8 cellular contexts compared by ENCODE assay signal in the genomic region with DNA sequence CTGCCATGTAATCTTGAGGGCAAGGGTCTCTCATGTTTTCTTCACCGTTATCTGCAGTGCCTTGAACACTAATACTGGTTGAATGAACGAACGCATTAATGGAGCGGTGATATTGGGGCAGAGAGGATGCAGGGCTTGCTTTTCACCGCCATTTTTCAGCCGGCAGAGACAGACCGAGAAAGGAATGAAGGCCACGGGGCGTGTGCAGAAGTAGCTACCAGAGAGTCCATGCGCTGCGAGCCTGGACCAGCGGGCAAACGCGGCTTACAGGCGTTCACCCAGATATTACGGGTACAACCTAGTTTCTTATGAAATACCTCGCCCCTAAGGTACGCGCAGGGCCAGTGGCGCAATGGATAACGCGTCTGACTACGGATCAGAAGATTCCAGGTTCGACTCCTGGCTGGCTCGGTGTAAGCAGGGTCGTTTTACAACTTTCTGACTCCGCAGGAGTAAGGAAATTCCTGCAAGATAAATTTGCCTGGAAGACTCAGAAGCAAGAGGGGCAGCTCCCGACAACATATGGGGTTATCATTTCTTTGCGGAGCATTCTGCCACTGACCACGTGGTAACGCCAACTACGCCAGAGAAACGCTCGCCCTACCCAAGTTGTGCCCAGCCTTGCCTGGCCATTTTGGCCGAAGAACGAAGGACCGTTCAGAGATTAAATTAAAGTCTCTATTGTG. TPM values are rescaled to one million over a fixed set of nuclear protein-coding genes. Genes with fewer than 3 reads are reported as not detected.
A peak's percentile ranks its signal among the peaks of the same experiment; 100 is the strongest.
DNase-seq lines count a peak whose midpoint lies in the region; ATAC-seq and TF ChIP-seq lines count a peak whose summit lies in the region.

No MANE protein-coding gene starts in this region.

- ATAC-seq in GM19438 (IDR thresholded peaks at IDR 0.05; ENCODE audit: low read depth, unreplicated experiment) (peak; percentile 38), HG03565 (IDR thresholded peaks at IDR 0.05; ENCODE audit: unreplicated experiment) (peak; percentile 31), lung (ENCODE audit: insufficient read depth, low FRiP score) (peak; percentile 76)

- peaks cover 2% of the 10 kb centered on the region for H3K27me3 Mint-ChIP-seq in activated CD4-positive, alpha-beta memory T cell treated with anti-CD3 and anti-CD28 coated beads for 36 hours

- peak overlapping the region; percentile 92 for H3K27ac ChIP-seq in BLaER1
- H3K27ac ChIP-seq in duodenal mucosa (ENCODE audit: low read depth, low read length) = peak overlapping the region; percentile 83
- peak overlapping the region; percentile 93 to 97 for H3K27ac ChIP-seq in lung (ENCODE audit: low read depth in 1 of 2, low read length in 1 of 2)

- POLR2A ChIA-PET in activated CD4-positive, alpha-beta memory T cell treated with anti-CD3 and anti-CD28 coated beads for 36 hours (lab: Charles Lee) = interaction anchor here (0.5 to 1.9 kb wide), 15 partner anchors 9 to 1328 kb away, joined by 3 to 9 read pairs (median 4); a partner anchor contains a TSS

- 0 out of 2 replicates have a peak, but pooled peaks cover 2% of the 10 kb centered on the region for H4K20me1 ChIP-seq in BLaER1

- H3K27me3 ChIP-seq in BLaER1 = no peaks in the 10 kb centered on the region
- H3K27me3 ChIP-seq in duodenal mucosa (ENCODE audit: control insufficient read depth in 1 of 2, insufficient read depth in 2 of 2, low read length in 2 of 2) = no peaks in the 10 kb centered on the region
- no peaks in the 10 kb centered on the region for H3K27me3 ChIP-seq in lung (ENCODE audit: control insufficient read depth, insufficient read depth)

- WGBS in lung, 2 donors = 0 to 1% methylated on average over 37 of the region's 37 CpGs

- H3K4me1 Mint-ChIP-seq in activated CD4-positive, alpha-beta memory T cell treated with anti-CD3 and anti-CD28 coated beads for 36 hours (ENCODE audit: low read depth) = peaks cover 64% of the 10 kb centered on the region

- no peaks in the 10 kb centered on the region for H3K9me3 Mint-ChIP-seq in activated CD4-positive, alpha-beta memory T cell treated with anti-CD3 and anti-CD28 coated beads for 36 hours

- peak overlapping the region; percentile 97 for H3K27ac Mint-ChIP-seq in activated CD4-positive, alpha-beta memory T cell treated with anti-CD3 and anti-CD28 coated beads for 36 hours

- H3K4me1 ChIP-seq in BLaER1 = peaks cover 67% of the 10 kb centered on the region
- H3K4me1 ChIP-seq in duodenal mucosa (ENCODE audit: control insufficient read depth in 1 of 2, insufficient read depth in 2 of 2, low read length in 2 of 2) = peaks cover 31 to 35% of the 10 kb centered on the region in 2 donors
- H3K4me1 ChIP-seq in lung (ENCODE audit: control insufficient read depth in 2 of 2, insufficient read depth in 2 of 2, low read length in 2 of 2) = peaks cover 5 to 6% of the 10 kb centered on the region in 2 donors

- H3K9ac ChIP-seq in BLaER1 (peak overlapping the region; percentile 97), duodenal mucosa (ENCODE audit: low read depth in 1 of 2, low read length in 2 of 2) (peak overlapping the region; percentile 92 to 93)

- intact Hi-C loops in activated CD4-positive, alpha-beta memory T cell treated with anti-CD3 and anti-CD28 coated beads for 36 hours (cut with micrococcal nuclease) = loop anchor here (1.0 to 10.0 kb wide), 9 partner anchors 16 to 967 kb away; a partner anchor contains a TSS

- peak overlapping the region; percentile 91 for H3K4me2 ChIP-seq in BLaER1

- H3K9me3 ChIP-seq in BLaER1 = no peaks in the 10 kb centered on the region
- H3K9me3 ChIP-seq in duodenal mucosa (ENCODE audit: control insufficient read depth in 1 of 2, low read length in 2 of 2) = no peaks in the 10 kb centered on the region
- H3K9me3 ChIP-seq in lung (ENCODE audit: control insufficient read depth in 2 of 2, insufficient read depth in 1 of 2, low read length in 1 of 2) = no peaks in the 10 kb centered on the region

- no peak for TF ChIP-seq CTCF in lung (IDR thresholded peaks at IDR 0.05; ENCODE audit: control extremely low read depth, extremely low read depth)

- CTCF ChIA-PET in activated CD4-positive, alpha-beta memory T cell treated with anti-CD3 and anti-CD28 coated beads for 36 hours (lab: Charles Lee) = interaction anchor here (0.8 to 3.0 kb wide), 9 partner anchors 12 to 58 kb away, joined by 3 to 16 read pairs (median 4); no protein-coding TSS in a partner anchor

- H3K4me3 Mint-ChIP-seq in activated CD4-positive, alpha-beta memory T cell treated with anti-CD3 and anti-CD28 coated beads for 36 hours = peak overlapping the region; percentile 84

- peaks cover 25% of the 10 kb centered on the region for H3K36me3 Mint-ChIP-seq in activated CD4-positive, alpha-beta memory T cell treated with anti-CD3 and anti-CD28 coated beads for 36 hours

- peak; percentile 92 for DNase-seq in NCI-H774 (lab: John Stamatoyannopoulos, UW)
- peak; percentile 93 for DNase-seq in activated CD4-positive, alpha-beta memory T cell treated with anti-CD3 and anti-CD28 coated beads for 36 hours
- peak; percentile 93 for DNase-seq in lung (ENCODE audit: low spot score)
- DNase-seq in stimulated activated CD4-positive, alpha-beta T cell treated with anti-CD3 and anti-CD28 coated beads, TNF-alpha, amount 100 ng/mL, for 1 hour (ENCODE audit: low read depth in 3 of 3, low spot score in 1 of 3) = peak; percentile 80 to 85 (median 80)

- H3K36me3 ChIP-seq in BLaER1 (peaks cover 13% of the 10 kb centered on the region; the same call in 1 of the 2 replicates), duodenal mucosa (ENCODE audit: control insufficient read depth in 1 of 2, insufficient read depth in 2 of 2, low read length in 2 of 2) (no peaks in the 10 kb centered on the region), lung (ENCODE audit: control insufficient read depth in 2 of 2, insufficient read depth in 2 of 2, low read length in 2 of 2) (peaks cover 0 to 3% of the 10 kb centered on the region in 2 donors)

- H3K4me3 ChIP-seq in BLaER1 (peak overlapping the region; percentile 97), duodenal mucosa (ENCODE audit: low read depth in 1 of 2, low read length in 2 of 2) (peak overlapping the region; percentile 87 to 89), lung (peak overlapping the region; percentile 51)

RNA-seq across cellular contexts. Expression of a gene that starts 0.9 kb away (rescaled TPM):
- 10 to 100 TPM; 93.2 to 96.0 TPM for total RNA-seq in activated CD4-positive, alpha-beta memory T cell treated with anti-CD3 and anti-CD28 coated beads for 36 hours
- 10 to 100 TPM; 50.8 to 57.6 TPM for total RNA-seq in lung
- 10 to 100 TPM; 16.1 to 73.3 TPM for polyA plus RNA-seq in lung

RNA-seq across cellular contexts. Expression of a gene that starts 37.2 kb away (rescaled TPM):
- total RNA-seq in activated CD4-positive, alpha-beta memory T cell treated with anti-CD3 and anti-CD28 coated beads for 36 hours = not detected
- total RNA-seq in lung = under 1 TPM; 0.06 to 0.26 TPM
- under 1 TPM in 1 of 2 donors, not detected in 1; 0.06 TPM for polyA plus RNA-seq in lung

RNA-seq across cellular contexts. Expression of a gene that starts 59.5 kb away (rescaled TPM):
- total RNA-seq in activated CD4-positive, alpha-beta memory T cell treated with anti-CD3 and anti-CD28 coated beads for 36 hours = 10 to 100 TPM; 22.6 to 22.7 TPM
- total RNA-seq in lung = 10 to 100 TPM; 15.6 to 18.2 TPM
- 10 to 100 TPM; 13.4 to 20.9 TPM for polyA plus RNA-seq in lung

Comparison
In these comparisons a context has a peak if more than half of its experiments do, and no peak if none do; other contexts are left out.
1. Peak in every context shown above with its lines: DNase-seq, ATAC-seq, H3K4me3 ChIP-seq and H3K27ac ChIP-seq.